ENCODE assay signal across 8 cellular contexts in genomic region chr1:220272047-220272840, GRCh38. TPM values are rescaled to one million over a fixed set of nuclear protein-coding genes. Genes with fewer than 3 reads are reported as not detected.
A peak's percentile ranks its signal among the peaks of the same experiment; 100 is the strongest.
DNase-seq lines count a peak whose midpoint lies in the region; ATAC-seq and TF ChIP-seq lines count a peak whose summit lies in the region.

Gene RAB3GAP2 (minus strand): TSS chr1:220272453. CDS start chr1:220272337, 116 bp downstream.

- intact Hi-C loops in CD14-positive monocyte (cut with micrococcal nuclease) = no loop called here
- intact Hi-C loops in dorsolateral prefrontal cortex (cut with DNase I) = loop anchor here (2.0 to 10.0 kb wide), 4 partner anchors 177 to 503 kb away; partner anchors contain the start of genes MARK1 (in 2 of the 2) and IARS2 (in 1 of the 2)

- H3K27ac Mint-ChIP-seq in CD14-positive monocyte = peak within 1 kb of the TSS in 2 of 7 donors; percentile 75 to 89

- DNase-seq in CD14-positive monocyte (ENCODE audit: low spot score) (peak; percentile 94), NCI-H748 (lab: John Stamatoyannopoulos, UW; ENCODE audit: unreplicated experiment) (peak; percentile 94), dorsolateral prefrontal cortex (peak; percentile 80 to 96 (median 92))
- DNase-seq in activated CD4-positive, alpha-beta T cell treated with anti-CD3 and anti-CD28 coated beads, Interleukin-2, amount 50 U/mL, for 1 hour = peak; percentile 97
- peak; percentile 97 for DNase-seq in stimulated activated CD4-positive, alpha-beta T cell treated with anti-CD3 and anti-CD28 coated beads, Interleukin-4, amount 100 ng/mL, for 24 hours

- H3K36me3 Mint-ChIP-seq in CD14-positive monocyte = peaks cover 14% of the 10 kb centered on the region in 2 donors

- no peak for TF ChIP-seq RAD21 in liver (IDR thresholded peaks at IDR 0.05)

- H3K9me3 ChIP-seq in liver (ENCODE audit: control insufficient read depth in 4 of 4, low read length in 3 of 4) = no peaks in the 10 kb centered on the region

- under 1% methylated on average over 49 of the region's 49 CpGs for WGBS in liver

- peak within 1 kb of the TSS; percentile 78 to 88 for H3K9ac ChIP-seq in liver (ENCODE audit: low read depth in 1 of 2, low read length in 2 of 2)

- peaks cover 25% of the 10 kb centered on the region for H3K4me1 Mint-ChIP-seq in CD14-positive monocyte

- ATAC-seq in GM19395 (IDR thresholded peaks at IDR 0.05; ENCODE audit: unreplicated experiment) = peak; percentile 98
- ATAC-seq in HG03558 (IDR thresholded peaks at IDR 0.05; ENCODE audit: extremely low read depth, unreplicated experiment) = peak; percentile 97

- H3K4me3 ChIP-seq in dorsolateral prefrontal cortex (peak within 1 kb of the TSS; percentile 47 to 99 (median 93)), liver (ENCODE audit: low read depth in 1 of 3, low read length in 3 of 3) (peak within 1 kb of the TSS; percentile 78 to 99 (median 85))

- no peak within 1 kb of the TSS for H3K4me3 Mint-ChIP-seq in CD14-positive monocyte

- peaks cover 0 to 3% (median 0%) of the 10 kb centered on the region in 3 donors for H3K27me3 Mint-ChIP-seq in CD14-positive monocyte (ENCODE audit: low read depth in 3 of 3)

- H3K27ac ChIP-seq in dorsolateral prefrontal cortex (peak within 1 kb of the TSS in 55 of 59 donors; percentile 36 to 92 (median 78)), liver (ENCODE audit: low read depth in 1 of 2, low read length in 2 of 2) (peak within 1 kb of the TSS; percentile 58 to 82)

- TF ChIP-seq CTCF in CD14-positive monocyte (IDR thresholded peaks at IDR 0.05) (no peak), dorsolateral prefrontal cortex (IDR thresholded peaks at IDR 0.05 in 54 of 56, conservative IDR thresholded peaks at IDR 0.05 in 2 of 56; ENCODE audit: low read depth in 1 of 56, partially characterized antibody in 56 of 56) (peak in 33 of 56 donors; percentile 7 to 55 (median 29)), liver (IDR thresholded peaks at IDR 0.05; ENCODE audit: low read depth, low read length, missing input control) (no peak)

- H3K36me3 ChIP-seq in liver (ENCODE audit: control insufficient read depth in 4 of 4, insufficient read depth in 3 of 4, low read depth in 1 of 4, low read length in 3 of 4) = peaks cover 0 to 3% (median 0%) of the 10 kb centered on the region in 4 donors

- H3K27me3 ChIP-seq in dorsolateral prefrontal cortex = no peaks in the 10 kb centered on the region
- H3K27me3 ChIP-seq in liver (ENCODE audit: control insufficient read depth in 4 of 4, insufficient read depth in 4 of 4, low read length in 3 of 4) = no peaks in the 10 kb centered on the region

- peaks cover 8 to 19% (median 14%) of the 10 kb centered on the region in 4 donors for H3K4me1 ChIP-seq in liver (ENCODE audit: control insufficient read depth in 4 of 4, insufficient read depth in 4 of 4, low read length in 3 of 4)

- H3K9me3 Mint-ChIP-seq in CD14-positive monocyte = peaks cover 0 to 2% (median 0%) of the 10 kb centered on the region in 7 donors

TF ChIP-seq in liver, 16 proteins besides CTCF, POLR2A, EP300 and RAD21:
- TF ChIP-seq REST (IDR thresholded peaks at IDR 0.05) = peak; percentile 81
- peak; percentile 81 for TF ChIP-seq TAF1 (conservative IDR thresholded peaks at IDR 0.05)
- peak; percentile 60 to 67 for TF ChIP-seq HNF4A (conservative IDR thresholded peaks at IDR 0.05)
- peak; percentile 77 for TF ChIP-seq SP1 (IDR thresholded peaks at IDR 0.05)
- TF ChIP-seq FOXA1 (IDR thresholded peaks at IDR 0.05) = no peak
- peak in 1 of 2 donors; percentile 48 for TF ChIP-seq EGR1 (IDR thresholded peaks at IDR 0.05; ENCODE audit: low read depth in 2 of 2)
- TF ChIP-seq YY1 (IDR thresholded peaks at IDR 0.05) = peak; percentile 80
- no peak for TF ChIP-seq HNF4G (IDR thresholded peaks at IDR 0.05)
- no peak for TF ChIP-seq NR2F2 (IDR thresholded peaks at IDR 0.05)
- TF ChIP-seq MAX (IDR thresholded peaks at IDR 0.05) = peak; percentile 67
- TF ChIP-seq RXRA (IDR thresholded peaks at IDR 0.05) = peak; percentile 37 to 45
- TF ChIP-seq JUND (IDR thresholded peaks at IDR 0.05) = peak in 1 of 2 donors; percentile 40
- TF ChIP-seq ATF3 (IDR thresholded peaks at IDR 0.05) = no peak
- peak; percentile 65 to 92 for TF ChIP-seq GABPA (IDR thresholded peaks at IDR 0.05 in 1 of 2, conservative IDR thresholded peaks at IDR 0.05 in 1 of 2)
- TF ChIP-seq FOXA2 (IDR thresholded peaks at IDR 0.05) = no peak
- no peak for TF ChIP-seq ZBTB33 (IDR thresholded peaks at IDR 0.05)
TF ChIP-seq in liver: peak in this region for 10.

RNA-seq across cellular contexts. Expression of gene RAB3GAP2, which starts in this region (rescaled TPM):
- polyA plus RNA-seq in CD14-positive monocyte (10 to 100 TPM in 1 of 2 donors, 1 to 10 TPM in 1; 9.8 to 11.6 TPM), liver (1 to 10 TPM; 5.3 to 6.1 TPM)
- total RNA-seq in dorsolateral prefrontal cortex (10 to 100 TPM; 35.9 to 76.7 (median 50.9) TPM), liver (10 to 100 TPM; 16.7 to 24.0 TPM)

Comparison
In these comparisons a context has a peak if more than half of its experiments do, and no peak if none do; other contexts are left out.
1. Peak in every context shown above with its lines: DNase-seq, ATAC-seq, H3K4me3 ChIP-seq and H3K27ac ChIP-seq.
2. CTCF ChIP-seq: peak in dorsolateral prefrontal cortex (33 of 56); none in CD14-positive monocyte (single experiment) and liver (single experiment).
3. intact Hi-C loops: an anchor here in dorsolateral prefrontal cortex (2.0 to 10.0 kb wide); none called in CD14-positive monocyte.